8 cellular contexts compared by ENCODE assay signal in genomic region chr22:37187552-37187890, GRCh38.
DNase-seq lines count a peak whose midpoint lies in the region; ATAC-seq lines count a peak whose summit lies in the region.

No MANE protein-coding gene starts in this region.

- peak overlapping the region; percentile 68 for H3K9ac ChIP-seq in HUES6 (ENCODE audit: low read length)
- peak overlapping the region; percentile 48 to 92 (median 72) for H3K9ac ChIP-seq in subcutaneous abdominal adipose tissue (ENCODE audit: low read length in 5 of 5)

- DNase-seq in caudate nucleus (lab: John Stamatoyannopoulos, UW): no peak
- peak; percentile 58 for DNase-seq in kidney glomerular epithelial cell (lab: John Stamatoyannopoulos, UW)
- no peak for DNase-seq in SW 1271 (lab: John Stamatoyannopoulos, UW)

- no peak for ATAC-seq in GM19324 (IDR thresholded peaks at IDR 0.05; ENCODE audit: low FRiP score, unreplicated experiment)
- ATAC-seq in HG03521 (IDR thresholded peaks at IDR 0.05; ENCODE audit: unreplicated experiment): no peak
- no peak for ATAC-seq in HG02938 (IDR thresholded peaks at IDR 0.05; ENCODE audit: unreplicated experiment)

- H3K27ac ChIP-seq in HUES6 (ENCODE audit: low read depth, low read length): peak overlapping the region; percentile 18; the same call in 1 of the 2 replicates
- peak overlapping the region; percentile 46 for H3K27ac ChIP-seq in caudate nucleus (ENCODE audit: low read depth, low read length)
- H3K27ac ChIP-seq in subcutaneous abdominal adipose tissue (ENCODE audit: low read depth, low read length): peak overlapping the region; percentile 95

- H3K36me3 ChIP-seq in HUES6 (ENCODE audit: control insufficient read depth, insufficient read depth, low read length) (no peaks in the 10 kb centered on the region), subcutaneous abdominal adipose tissue (ENCODE audit: control insufficient read depth in 5 of 5, insufficient read depth in 5 of 5, low read length in 5 of 5) (no peaks in the 10 kb centered on the region)

- H3K4me3 ChIP-seq in HUES6 (ENCODE audit: low read depth, low read length): peak overlapping the region; percentile 57
- H3K4me3 ChIP-seq in subcutaneous abdominal adipose tissue (ENCODE audit: low read depth in 1 of 5, low read length in 5 of 5): peak overlapping the region; percentile 47 to 68 (median 61)

- H3K9me3 ChIP-seq in HUES6 (ENCODE audit: control insufficient read depth, insufficient read depth, low read depth, low read length) (peaks cover 6% of the 10 kb centered on the region; the same call in 1 of the 2 replicates), subcutaneous abdominal adipose tissue (ENCODE audit: control insufficient read depth in 5 of 5, low read length in 5 of 5) (no peaks in the 10 kb centered on the region)

- H3K27me3 ChIP-seq in HUES6 (ENCODE audit: control insufficient read depth, insufficient read depth, low read length) (no peaks in the 10 kb centered on the region), subcutaneous abdominal adipose tissue (ENCODE audit: control insufficient read depth in 5 of 5, insufficient read depth in 4 of 5, low read length in 5 of 5) (peaks cover 0 to 2% (median 0%) of the 10 kb centered on the region in 5 donors)

- H3K4me1 ChIP-seq in HUES6 (ENCODE audit: control insufficient read depth, insufficient read depth, low read length) (peaks cover 29% of the 10 kb centered on the region), subcutaneous abdominal adipose tissue (ENCODE audit: control insufficient read depth in 5 of 5, insufficient read depth in 5 of 5, low read length in 5 of 5) (peaks cover 14 to 45% (median 36%) of the 10 kb centered on the region in 5 donors)

Comparison
In these comparisons a context has a peak if more than half of its experiments do, and no peak if none do; other contexts are left out.
1. H3K27ac ChIP-seq: peak in every context shown above with its lines; median percentile 95 in subcutaneous abdominal adipose tissue; 46 in caudate nucleus; 18 in HUES6.